ENCODE assay signal across 1 cellular context in genomic region chr6:43174263-43175112, GRCh38.
TF ChIP-seq lines count a peak whose summit lies in the region.

No MANE protein-coding gene starts in this region.

TF ChIP-seq in K562, 482 proteins besides CTCF, POLR2A, EP300 and RAD21 (continued from another document):
- TF ChIP-seq, protein P1, sequence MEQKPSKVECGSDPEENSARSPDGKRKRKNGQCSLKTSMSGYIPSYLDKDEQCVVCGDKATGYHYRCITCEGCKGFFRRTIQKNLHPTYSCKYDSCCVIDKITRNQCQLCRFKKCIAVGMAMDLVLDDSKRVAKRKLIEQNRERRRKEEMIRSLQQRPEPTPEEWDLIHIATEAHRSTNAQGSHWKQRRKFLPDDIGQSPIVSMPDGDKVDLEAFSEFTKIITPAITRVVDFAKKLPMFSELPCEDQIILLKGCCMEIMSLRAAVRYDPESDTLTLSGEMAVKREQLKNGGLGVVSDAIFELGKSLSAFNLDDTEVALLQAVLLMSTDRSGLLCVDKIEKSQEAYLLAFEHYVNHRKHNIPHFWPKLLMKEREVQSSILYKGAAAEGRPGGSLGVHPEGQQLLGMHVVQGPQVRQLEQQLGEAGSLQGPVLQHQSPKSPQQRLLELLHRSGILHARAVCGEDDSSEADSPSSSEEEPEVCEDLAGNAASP (IDR thresholded peaks at IDR 0.05) = no peak
- TF ChIP-seq, protein P2, sequence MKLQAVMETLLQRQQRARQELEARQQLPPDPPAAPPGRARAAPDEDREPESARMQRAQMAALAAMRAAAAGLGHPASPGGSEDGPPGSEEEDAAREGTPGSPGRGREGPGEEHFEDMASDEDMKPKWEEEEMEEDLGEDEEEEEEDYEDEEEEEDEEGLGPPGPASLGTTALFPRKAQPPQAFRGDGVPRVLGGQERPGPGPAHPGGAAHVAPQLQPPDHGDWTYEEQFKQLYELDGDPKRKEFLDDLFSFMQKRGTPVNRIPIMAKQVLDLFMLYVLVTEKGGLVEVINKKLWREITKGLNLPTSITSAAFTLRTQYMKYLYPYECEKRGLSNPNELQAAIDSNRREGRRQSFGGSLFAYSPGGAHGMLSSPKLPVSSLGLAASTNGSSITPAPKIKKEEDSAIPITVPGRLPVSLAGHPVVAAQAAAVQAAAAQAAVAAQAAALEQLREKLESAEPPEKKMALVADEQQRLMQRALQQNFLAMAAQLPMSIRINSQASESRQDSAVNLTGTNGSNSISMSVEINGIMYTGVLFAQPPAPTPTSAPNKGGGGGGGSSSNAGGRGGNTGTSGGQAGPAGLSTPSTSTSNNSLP (IDR thresholded peaks at IDR 0.05; ENCODE audit: borderline replicate concordance, low read depth, low read length) = no peak
- TF ChIP-seq SMC3 (conservative IDR thresholded peaks at IDR 0.05; ENCODE audit: insufficient read depth, low read depth, low read length) (no peak), ZEB2 (IDR thresholded peaks at IDR 0.05) (no peak), SMARCE1 (IDR thresholded peaks at IDR 0.05) (no peak), ATF7 (IDR thresholded peaks at IDR 0.05) (peak; percentile 55; the same call in 1 of the 2 replicates), FOXK1 (CRISPR knock-in tag; IDR thresholded peaks at IDR 0.05; ENCODE audit: borderline replicate concordance) (0 out of 2 replicates have a peak, but pooled peaks have one; percentile 23), NFRKB (IDR thresholded peaks at IDR 0.05; ENCODE audit: low read depth) (no peak), PHB (CRISPR knock-in tag; IDR thresholded peaks at IDR 0.05) (peak; percentile 79; the same call in 1 of the 2 replicates), ZNF224 (CRISPR knock-in tag; IDR thresholded peaks at IDR 0.05) (no peak), BRD9 (IDR thresholded peaks at IDR 0.05; ENCODE audit: low read depth, partially characterized antibody) (no peak), FOS (IDR thresholded peaks at IDR 0.05; ENCODE audit: extremely low read depth, insufficient read length) (peak; percentile 97), HEY1 (CRISPR knock-in tag; IDR thresholded peaks at IDR 0.05; ENCODE audit: borderline replicate concordance) (no peak), MXI1 (IDR thresholded peaks at IDR 0.05; ENCODE audit: low read depth, low read length) (peak; percentile 97), HMG20A (CRISPR knock-in tag; conservative IDR thresholded peaks at IDR 0.05) (no peak), MEF2A (IDR thresholded peaks at IDR 0.05; ENCODE audit: control insufficient read depth, low read depth, low read length) (no peak), TCF7 (IDR thresholded peaks at IDR 0.05; ENCODE audit: borderline replicate concordance) (no peak)
- TF ChIP-seq, protein P3, sequence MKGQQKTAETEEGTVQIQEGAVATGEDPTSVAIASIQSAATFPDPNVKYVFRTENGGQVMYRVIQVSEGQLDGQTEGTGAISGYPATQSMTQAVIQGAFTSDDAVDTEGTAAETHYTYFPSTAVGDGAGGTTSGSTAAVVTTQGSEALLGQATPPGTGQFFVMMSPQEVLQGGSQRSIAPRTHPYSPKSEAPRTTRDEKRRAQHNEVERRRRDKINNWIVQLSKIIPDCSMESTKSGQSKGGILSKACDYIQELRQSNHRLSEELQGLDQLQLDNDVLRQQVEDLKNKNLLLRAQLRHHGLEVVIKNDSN (CRISPR knock-in tag; IDR thresholded peaks at IDR 0.05) = no peak
- TF ChIP-seq, protein P4, sequence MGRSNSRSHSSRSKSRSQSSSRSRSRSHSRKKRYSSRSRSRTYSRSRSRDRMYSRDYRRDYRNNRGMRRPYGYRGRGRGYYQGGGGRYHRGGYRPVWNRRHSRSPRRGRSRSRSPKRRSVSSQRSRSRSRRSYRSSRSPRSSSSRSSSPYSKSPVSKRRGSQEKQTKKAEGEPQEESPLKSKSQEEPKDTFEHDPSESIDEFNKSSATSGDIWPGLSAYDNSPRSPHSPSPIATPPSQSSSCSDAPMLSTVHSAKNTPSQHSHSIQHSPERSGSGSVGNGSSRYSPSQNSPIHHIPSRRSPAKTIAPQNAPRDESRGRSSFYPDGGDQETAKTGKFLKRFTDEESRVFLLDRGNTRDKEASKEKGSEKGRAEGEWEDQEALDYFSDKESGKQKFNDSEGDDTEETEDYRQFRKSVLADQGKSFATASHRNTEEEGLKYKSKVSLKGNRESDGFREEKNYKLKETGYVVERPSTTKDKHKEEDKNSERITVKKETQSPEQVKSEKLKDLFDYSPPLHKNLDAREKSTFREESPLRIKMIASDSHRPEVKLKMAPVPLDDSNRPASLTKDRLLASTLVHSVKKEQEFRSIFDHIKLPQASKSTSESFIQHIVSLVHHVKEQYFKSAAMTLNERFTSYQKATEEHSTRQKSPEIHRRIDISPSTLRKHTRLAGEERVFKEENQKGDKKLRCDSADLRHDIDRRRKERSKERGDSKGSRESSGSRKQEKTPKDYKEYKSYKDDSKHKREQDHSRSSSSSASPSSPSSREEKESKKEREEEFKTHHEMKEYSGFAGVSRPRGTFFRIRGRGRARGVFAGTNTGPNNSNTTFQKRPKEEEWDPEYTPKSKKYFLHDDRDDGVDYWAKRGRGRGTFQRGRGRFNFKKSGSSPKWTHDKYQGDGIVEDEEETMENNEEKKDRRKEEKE (IDR thresholded peaks at IDR 0.05; ENCODE audit: borderline replicate concordance in 1 of 2, control insufficient read depth in 1 of 2, low read depth in 2 of 2, low read length in 1 of 2) = no peak
